ENCODE assay signal across 33 cellular contexts in genomic region chr6:98841589-98842488, GRCh38. TPM values are rescaled to one million over a fixed set of nuclear protein-coding genes. Genes with fewer than 3 reads are reported as not detected.
DNase-seq lines count a peak whose midpoint lies in the region; ATAC-seq lines count a peak whose summit lies in the region.
"Had no signal": no experiment of that assay in that cellular context is flagged by ENCODE, and none has a peak within 500 bp of the region (broad histone marks: within the 10 kb centered on the region; RNA-seq: fewer than 3 reads in every experiment).

No MANE protein-coding gene starts in this region.

- H3K27ac ChIP-seq in HUES48 (ENCODE audit: low read depth, low read length) (no peak overlapping the region), caudate nucleus (ENCODE audit: low read depth, low read length) (peak overlapping the region; percentile 85)
- H3K27ac ChIP-seq: epithelial cell of prostate, pancreas, upper lobe of right lung had no signal

- no peak for ATAC-seq in activated naive CD4-positive, alpha-beta T cell treated with anti-CD3 and anti-CD28 coated beads, Interleukin-2, amount 50 U/mL, for 72 hours
- ATAC-seq in Right ventricle myocardium superior (ENCODE audit: poor library complexity), result no peak
- ATAC-seq: pancreas, right cardiac atrium, upper lobe of right lung had no signal

- peaks cover 0 to 2% of the 10 kb centered on the region in 2 donors for H3K9me3 Mint-ChIP-seq in activated naive CD4-positive, alpha-beta T cell treated with anti-CD3 and anti-CD28 coated beads, Interleukin-2, amount 50 U/mL, for 72 hours
- H3K9me3 Mint-ChIP-seq: activated CD4-positive, alpha-beta memory T cell treated with anti-CD3 and anti-CD28 coated beads, Interleukin-2, amount 10 ng/mL, durations not matched to agents 7 days and 5 days; activated naive CD8-positive, alpha-beta T cell treated with anti-CD3 and anti-CD28 coated beads, Interleukin-2, amount 10 ng/mL, durations not matched to agents 7 days and 5 days; activated T-helper 2 cell treated with anti-CD3 and anti-CD28 coated beads, Interferon-gamma antibody, Interleukin-2, Interleukin-4, amounts not matched to agents 10 μg/mL and 5 μg/mL and 100 μg/mL, durations not matched to agents 14 hours and 24 hours and 36 hours; T-helper 1 cell treated with Interleukin-12 subunit alpha and Interleukin-12 subunit beta and Interleukin-4 antibody, amounts not matched to agents 30 μg/mL and 1 μg/mL, for 36 hours had no signal

- peaks cover 98% of the 10 kb centered on the region for H3K27me3 ChIP-seq in HUES48 (ENCODE audit: control insufficient read depth, insufficient read depth, low read length)
- H3K27me3 ChIP-seq in neuron (ENCODE audit: insufficient read depth, low read length), result no peaks in the 10 kb centered on the region

- peaks cover 0 to 18% of the 10 kb centered on the region in 2 donors for H3K36me3 Mint-ChIP-seq in activated naive CD4-positive, alpha-beta T cell treated with anti-CD3 and anti-CD28 coated beads, Interleukin-2, amount 50 U/mL, for 72 hours
- H3K36me3 Mint-ChIP-seq: CD8-positive, alpha-beta memory T cell; naive B cell had no signal

- no peak for DNase-seq in caudate nucleus (lab: John Stamatoyannopoulos, UW)
- no peak for DNase-seq in NCI-H524 treated with DMSO at 0.1 percent for 48 hours (lab: John Stamatoyannopoulos, UW)
- DNase-seq in NCI-H69 (lab: John Stamatoyannopoulos, UW), result no peak
- no peak for DNase-seq in activated naive CD4-positive, alpha-beta T cell treated with anti-CD3 and anti-CD28 coated beads, Interleukin-2, amount 50 U/mL, for 72 hours (ENCODE audit: low spot score in 2 of 2)
- DNase-seq in Right ventricle myocardium superior, result no peak
- DNase-seq: activated CD4-positive, alpha-beta memory T cell treated with anti-CD3 and anti-CD28 coated beads, Interleukin-2, amount 10 ng/mL, durations not matched to agents 7 days and 5 days; activated CD4-positive, CD25-positive, alpha-beta regulatory T cell treated with anti-CD3 and anti-CD28 coated beads, Interleukin-2, amount 50 U/mL, for 72 hours; activated CD8-positive, alpha-beta memory T cell treated with anti-CD3 and anti-CD28 coated beads, Interleukin-2, amount 50 U/mL, for 48 hours; activated naive CD8-positive, alpha-beta T cell treated with anti-CD3 and anti-CD28 coated beads, Interleukin-2, amount 10 ng/mL, durations not matched to agents 7 days and 5 days; BE2C; CD8-positive, alpha-beta memory T cell; cerebellar nuclear complex; GDM1; KBM-7; MG63; naive B cell; NCI-H1417; NCI-H2081 treated with DMSO at 0.1 percent for 48 hours; NCI-H345; NCI-H774; stimulated activated CD4-positive, alpha-beta T cell treated with anti-CD3 and anti-CD28 coated beads, Interleukin-12 subunit alpha, Interleukin-12 subunit beta, amount 100 ng/mL, for 4 hours; stimulated activated CD4-positive, alpha-beta T cell treated with anti-CD3 and anti-CD28 coated beads, Interleukin-4, amount 100 ng/mL, for 1 hour; upper lobe of right lung had no signal

- H3K4me1 ChIP-seq in HUES48 (ENCODE audit: control insufficient read depth, insufficient read depth, low read length) (peaks cover 36% of the 10 kb centered on the region), neuron (ENCODE audit: insufficient read depth, low read length) (peaks cover 38% of the 10 kb centered on the region)
- H3K4me1 ChIP-seq: BE2C had no signal

- H3K27ac Mint-ChIP-seq in activated naive CD4-positive, alpha-beta T cell treated with anti-CD3 and anti-CD28 coated beads, Interleukin-2, amount 50 U/mL, for 72 hours, result no peak overlapping the region
- H3K27ac Mint-ChIP-seq: activated CD4-positive, alpha-beta memory T cell treated with anti-CD3 and anti-CD28 coated beads, Interleukin-2, amount 10 ng/mL, durations not matched to agents 7 days and 5 days; activated naive CD8-positive, alpha-beta T cell treated with anti-CD3 and anti-CD28 coated beads, Interleukin-2, amount 10 ng/mL, durations not matched to agents 7 days and 5 days; activated T-helper 2 cell treated with anti-CD3 and anti-CD28 coated beads, Interferon-gamma antibody, Interleukin-2, Interleukin-4, amounts not matched to agents 10 μg/mL and 5 μg/mL and 100 μg/mL, durations not matched to agents 14 hours and 24 hours and 36 hours had no signal

- no peak overlapping the region for H3K9ac ChIP-seq in HUES48 (ENCODE audit: low read depth, low read length)

- H2AFZ ChIP-seq in neuron (ENCODE audit: low read depth, low read length), result no peak overlapping the region

- no peaks in the 10 kb centered on the region for H3K9me3 ChIP-seq in HUES48 (ENCODE audit: control insufficient read depth, insufficient read depth, low read length)
- no peaks in the 10 kb centered on the region for H3K9me3 ChIP-seq in iPS-18c (ENCODE audit: control insufficient read depth, insufficient read depth, low read length)
- H3K9me3 ChIP-seq in neuron (ENCODE audit: low read length), result no peaks in the 10 kb centered on the region
- H3K9me3 ChIP-seq: BE2C, HAP-1, MG63, pancreas, upper lobe of right lung had no signal

- H3K36me3 ChIP-seq in HUES48 (ENCODE audit: control insufficient read depth, insufficient read depth, low read length) (no peaks in the 10 kb centered on the region), neuron (ENCODE audit: insufficient read depth, low read length) (peaks cover 75% of the 10 kb centered on the region)
- H3K36me3 ChIP-seq: BE2C, HAP-1, MG63, pancreas, upper lobe of right lung had no signal

- peak overlapping the region; percentile 48; the same call in 1 of the 2 replicates for H3K4me3 ChIP-seq in HUES48 (ENCODE audit: low read depth, low read length)
- peak overlapping the region; percentile 5; the same call in 1 of the 2 replicates for H3K4me3 ChIP-seq in iPS-18c (ENCODE audit: insufficient read depth, low read depth, low read length)
- H3K4me3 ChIP-seq in neuron (ENCODE audit: low read length), result peak overlapping the region; percentile 99
- H3K4me3 ChIP-seq: HAP-1, MG63, pancreas, upper lobe of right lung had no signal

- intact Hi-C loops in Right ventricle myocardium superior (cut with DNase I), result no loop called here

RNA-seq across cellular contexts. Expression of gene POU3F2, which starts 7.5 kb away (rescaled TPM):
- not detected for total RNA-seq in activated naive CD4-positive, alpha-beta T cell treated with anti-CD3 and anti-CD28 coated beads, Interleukin-2, amount 50 U/mL, for 72 hours
- not detected for total RNA-seq in Right ventricle myocardium superior
- total RNA-seq: activated CD4-positive, alpha-beta memory T cell treated with anti-CD3 and anti-CD28 coated beads, Interleukin-2, amount 10 ng/mL, durations not matched to agents 7 days and 5 days; activated naive CD8-positive, alpha-beta T cell treated with anti-CD3 and anti-CD28 coated beads, Interleukin-2, amount 10 ng/mL, durations not matched to agents 7 days and 5 days; activated T-helper 2 cell treated with anti-CD3 and anti-CD28 coated beads, Interferon-gamma antibody, Interleukin-2, Interleukin-4, amounts not matched to agents 10 μg/mL and 5 μg/mL and 100 μg/mL, durations not matched to agents 14 hours and 24 hours and 36 hours; CD8-positive, alpha-beta memory T cell; pancreas; right cardiac atrium; subcutaneous adipose tissue; upper lobe of right lung had no signal

Comparison
In these comparisons a context has a peak if more than half of its experiments do, and no peak if none do; other contexts are left out.
1. H3K4me3 ChIP-seq: peak in every context shown above with its lines; median percentile 99 in neuron; 48 in HUES48; 5 in iPS-18c.